ENCODE assay signal across 6 cellular contexts in the genomic region with DNA sequence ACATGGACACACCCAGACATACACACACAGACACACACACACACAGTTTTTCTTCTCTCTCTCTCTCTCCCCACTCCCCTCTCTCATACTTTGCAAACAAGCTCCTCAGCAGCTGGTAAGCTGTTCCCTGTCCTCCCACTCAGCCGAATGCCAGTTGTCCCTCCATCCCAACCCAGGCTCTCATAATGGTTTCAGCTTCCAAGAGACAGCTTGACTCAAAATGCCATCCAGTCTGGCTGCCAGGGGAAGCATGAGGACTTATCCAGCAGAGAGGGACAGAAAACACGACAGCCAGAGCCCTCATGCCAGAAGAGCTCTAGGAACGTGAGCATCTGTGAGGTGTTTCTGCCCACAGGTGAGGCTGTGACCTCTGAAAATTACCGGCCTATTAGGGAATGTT.
"Had no signal": no experiment of that assay in that cellular context is flagged by ENCODE, and none has a peak within 500 bp of the region (broad histone marks: within the 10 kb centered on the region; RNA-seq: fewer than 3 reads in every experiment).

No MANE protein-coding gene starts in this region.

- ATAC-seq: HepG2, K562 had no signal

- H3K27ac Mint-ChIP-seq: IgD-negative memory B cell had no signal

- H3K36me3 Mint-ChIP-seq: IgD-negative memory B cell had no signal

- DNase-seq: IMR-90, KBM-7, KG1 had no signal
